Comparison of ENCODE assay signal across 17 cellular contexts in genomic region chr9:34715639-34716215, GRCh38. TPM values are rescaled to one million over a fixed set of nuclear protein-coding genes. Genes with fewer than 3 reads are reported as not detected.
DNase-seq lines count a peak whose midpoint lies in the region; ATAC-seq, FAIRE-seq and TF ChIP-seq lines count a peak whose summit lies in the region.
"Had no signal": no experiment of that assay in that cellular context is flagged by ENCODE, and none has a peak within 500 bp of the region (broad histone marks: within the 10 kb centered on the region; RNA-seq: fewer than 3 reads in every experiment).

No MANE protein-coding gene starts in this region.

- WGBS in trophoblast cell (ENCODE audit: extremely low coverage, insufficient coverage, insufficient read length) = no CpG with 5 or more reads among the region's 7 CpGs

- H3K36me3 ChIP-seq in RWPE2 (ENCODE audit: low read depth) = no peaks in the 10 kb centered on the region
- H3K36me3 ChIP-seq in bronchial epithelial cell (ENCODE audit: control insufficient read depth, insufficient read depth, low read length) = no peaks in the 10 kb centered on the region
- H3K36me3 ChIP-seq in trophoblast cell (ENCODE audit: control insufficient read depth in 1 of 2, insufficient read depth in 2 of 2, low read length in 2 of 2) = no peaks in the 10 kb centered on the region
- H3K36me3 ChIP-seq: BE2C had no signal

- H4K12ac ChIP-seq in trophoblast cell (ENCODE audit: low read depth, low read length) = no peak overlapping the region

- H3K27ac Mint-ChIP-seq in progenitor cell of endocrine pancreas (no peak overlapping the region), T-cell (no peak overlapping the region)
- H3K27ac Mint-ChIP-seq: CD4-positive, alpha-beta memory T cell had no signal

- no peak overlapping the region for H2BK12ac ChIP-seq in trophoblast cell (ENCODE audit: low read length)

- no peak overlapping the region for H3K23ac ChIP-seq in trophoblast cell (ENCODE audit: low read length)

- H3K9me3 Mint-ChIP-seq in progenitor cell of endocrine pancreas (ENCODE audit: low read depth) (no peaks in the 10 kb centered on the region), T-cell (no peaks in the 10 kb centered on the region)
- H3K9me3 Mint-ChIP-seq: CD4-positive, alpha-beta memory T cell had no signal

- H3K36me3 Mint-ChIP-seq in progenitor cell of endocrine pancreas (ENCODE audit: insufficient read depth) (no peaks in the 10 kb centered on the region), T-cell (no peaks in the 10 kb centered on the region)
- H3K36me3 Mint-ChIP-seq: CD4-positive, alpha-beta memory T cell had no signal

- H3K27ac ChIP-seq in RWPE2 (ENCODE audit: poor library complexity, severe bottlenecking) = no peak overlapping the region
- peak overlapping the region; percentile 59 for H3K27ac ChIP-seq in foreskin keratinocyte
- no peak overlapping the region for H3K27ac ChIP-seq in trophoblast cell (ENCODE audit: low read depth, low read length)
- H3K27ac ChIP-seq: A549, C4-2B had no signal

- no peak overlapping the region for H3K18ac ChIP-seq in trophoblast cell (ENCODE audit: low read length)

- H3K4me2 ChIP-seq in trophoblast cell (ENCODE audit: low read length) = no peak overlapping the region
- H3K4me2 ChIP-seq: A549 had no signal

- CTCF ChIA-PET in T-cell (lab: Charles Lee) = no interaction called here

- H2AFZ ChIP-seq in trophoblast cell (ENCODE audit: insufficient read depth, low read length, poor library complexity) = no peak overlapping the region

- no peak overlapping the region for H3K9ac ChIP-seq in trophoblast cell (ENCODE audit: low read length)

- peak; percentile 29; the same call in 1 of the 3 replicates for ATAC-seq in RWPE2 (ENCODE audit: low read depth)
- peak; percentile 84 for ATAC-seq in foreskin keratinocyte
- no peak for ATAC-seq in HG02571 (IDR thresholded peaks at IDR 0.05; ENCODE audit: unreplicated experiment)
- no peak for ATAC-seq in T-cell (replicated peaks in 1 of 4)
- ATAC-seq: A549, HCT116 had no signal

- H3K27me3 Mint-ChIP-seq in progenitor cell of endocrine pancreas (peaks cover 12% of the 10 kb centered on the region), T-cell (peaks cover 19 to 32% of the 10 kb centered on the region in 2 donors)

- H3K27me3 ChIP-seq in RWPE2 (ENCODE audit: insufficient read depth, poor library complexity, severe bottlenecking) (no peaks in the 10 kb centered on the region), bronchial epithelial cell (ENCODE audit: control insufficient read depth, insufficient read depth, low read length) (no peaks in the 10 kb centered on the region), foreskin keratinocyte (no peaks in the 10 kb centered on the region), trophoblast cell (ENCODE audit: insufficient read depth, low read length) (no peaks in the 10 kb centered on the region)

- TF ChIP-seq CTCF in RWPE2 (IDR thresholded peaks at IDR 0.05; ENCODE audit: poor library complexity, severe bottlenecking) (no peak), bronchial epithelial cell (IDR thresholded peaks at IDR 0.05; ENCODE audit: insufficient read depth, low read length, severe bottlenecking) (no peak), foreskin keratinocyte (conservative IDR thresholded peaks at IDR 0.05) (no peak), progenitor cell of endocrine pancreas (IDR thresholded peaks at IDR 0.05; ENCODE audit: unreplicated experiment) (no peak)

- no peak for FAIRE-seq in bronchial epithelial cell (lab: Jason Lieb, UNC)
- FAIRE-seq: A549, GM19239 had no signal

- H2BK5ac ChIP-seq in trophoblast cell (ENCODE audit: low read depth, low read length, poor library complexity) = no peak overlapping the region

- no peak overlapping the region for H2AK5ac ChIP-seq in trophoblast cell (ENCODE audit: low read length)

- H3K4me1 ChIP-seq in RWPE2 (ENCODE audit: insufficient read depth, poor library complexity, severe bottlenecking) (no peaks in the 10 kb centered on the region), foreskin keratinocyte (peaks cover 33% of the 10 kb centered on the region), trophoblast cell (ENCODE audit: control insufficient read depth in 1 of 2, insufficient read depth in 2 of 2, low read length in 2 of 2) (no peaks in the 10 kb centered on the region)
- H3K4me1 ChIP-seq: A549, BE2C had no signal

- no peak overlapping the region for H3K4ac ChIP-seq in trophoblast cell (ENCODE audit: low read depth, low read length)

- H3K79me2 ChIP-seq in trophoblast cell (ENCODE audit: control insufficient read depth, insufficient read depth, low read length, poor library complexity) = no peaks in the 10 kb centered on the region

- H3K14ac ChIP-seq in trophoblast cell (ENCODE audit: low read length) = no peak overlapping the region

- DNase-seq in RWPE2 (ENCODE audit: low spot score) (no peak), bronchial epithelial cell (ENCODE audit: low read depth) (peak; percentile 89), foreskin keratinocyte (peak; percentile 89 to 90), trophoblast cell (peak in 1 of 2 donors; percentile 39), progenitor cell of endocrine pancreas (ENCODE audit: low spot score, unreplicated experiment) (no peak), T-cell (no peak)
- DNase-seq: BE2C; CD4-positive, alpha-beta memory T cell; DND-41; GDM1 had no signal

- POLR2A ChIA-PET in T-cell (lab: Charles Lee) = no interaction called here

- H3K9me3 ChIP-seq in RWPE2 (ENCODE audit: severe bottlenecking) (no peaks in the 10 kb centered on the region), trophoblast cell (ENCODE audit: insufficient read depth, low read depth, low read length) (no peaks in the 10 kb centered on the region)
- H3K9me3 ChIP-seq: A549, BE2C had no signal

- no peak overlapping the region for H3K4me3 ChIP-seq in RWPE2 (ENCODE audit: severe bottlenecking)
- H3K4me3 ChIP-seq in bronchial epithelial cell (ENCODE audit: low read depth, low read length) = no peak overlapping the region
- H3K4me3 ChIP-seq in trophoblast cell (ENCODE audit: low read depth, low read length) = peak overlapping the region; percentile 7
- H3K4me3 ChIP-seq: A549 had no signal

- no peak overlapping the region for H4K8ac ChIP-seq in trophoblast cell (ENCODE audit: low read depth, low read length)

- no peak overlapping the region for H4K91ac ChIP-seq in trophoblast cell (ENCODE audit: low read depth, low read length)

- no peaks in the 10 kb centered on the region for H3K4me1 Mint-ChIP-seq in progenitor cell of endocrine pancreas (ENCODE audit: low read depth)
- no peaks in the 10 kb centered on the region for H3K4me1 Mint-ChIP-seq in T-cell

- H3K79me1 ChIP-seq in trophoblast cell (ENCODE audit: low read length) = no peaks in the 10 kb centered on the region

- no peak overlapping the region for H2BK120ac ChIP-seq in trophoblast cell (ENCODE audit: insufficient read depth, low read length, poor library complexity)

- H3K4me3 Mint-ChIP-seq in progenitor cell of endocrine pancreas (ENCODE audit: low read depth) (no peak overlapping the region), T-cell (no peak overlapping the region)
- H3K4me3 Mint-ChIP-seq: CD4-positive, alpha-beta memory T cell had no signal

RNA-seq across cellular contexts. Expression of gene CCL21, which starts 5.8 kb away (rescaled TPM):
- not detected in 2 replicates for total RNA-seq in bronchial epithelial cell
- not detected in 2 replicates for total RNA-seq in foreskin keratinocyte
- polyA plus RNA-seq in foreskin keratinocyte = 0.06 TPM in 1 of 2 replicates, not detected in the other
- not detected in 2 replicates for polyA plus RNA-seq in trophoblast cell (2013)
- total RNA-seq in progenitor cell of endocrine pancreas = not detected in 2 replicates
- under 1 TPM in 2 of 5 donors, not detected in 3; 0.32 to 0.60 TPM for total RNA-seq in T-cell
- total RNA-seq: CD4-positive, alpha-beta memory T cell; H4 had no signal
- polyA plus RNA-seq: A549; AG04450; CD4-positive, alpha-beta memory T cell had no signal

RNA-seq across cellular contexts. Expression of gene CCL19, which starts 24.7 kb away (rescaled TPM):
- total RNA-seq in bronchial epithelial cell = not detected in 2 replicates
- total RNA-seq in foreskin keratinocyte = not detected in 2 replicates
- polyA plus RNA-seq in foreskin keratinocyte = not detected in 2 replicates
- polyA plus RNA-seq in trophoblast cell (2013) = not detected in 2 replicates
- total RNA-seq in progenitor cell of endocrine pancreas = 0.53 TPM in 1 of 2 replicates, not detected in the other
- total RNA-seq in T-cell = not detected
- total RNA-seq: CD4-positive, alpha-beta memory T cell; H4 had no signal
- polyA plus RNA-seq: A549; AG04450; CD4-positive, alpha-beta memory T cell had no signal

RNA-seq across cellular contexts. Expression of gene CCL27, which starts 53.3 kb away (rescaled TPM):
- total RNA-seq in bronchial epithelial cell (0.26 TPM in 1 of 2 replicates, not detected in the other), foreskin keratinocyte (0.49 and 0.95 TPM in 2 replicates), progenitor cell of endocrine pancreas (0.67 and 1.6 TPM in 2 replicates), T-cell (not detected)
- polyA plus RNA-seq in foreskin keratinocyte = 1.2 and 2.5 TPM in 2 replicates
- polyA plus RNA-seq in trophoblast cell (2013) = 0.19 and 0.33 TPM in 2 replicates
- total RNA-seq: CD4-positive, alpha-beta memory T cell; H4 had no signal
- polyA plus RNA-seq: AG04450 had no signal

Comparison
In these comparisons a context has a peak if more than half of its experiments do, and no peak if none do; other contexts are left out.
1. ATAC-seq: peak in RWPE2 (single experiment) and foreskin keratinocyte (single experiment); none in HG02571 (single experiment) and T-cell (0 of 4).
2. DNase-seq: peak in bronchial epithelial cell (single experiment) and foreskin keratinocyte (2 of 2); none in RWPE2 (single experiment), progenitor cell of endocrine pancreas (single experiment) and T-cell (0 of 34).